8 cellular contexts compared by ENCODE assay signal in genomic region chr17:65750678-65751077, GRCh38.
A peak's percentile ranks its signal among the peaks of the same experiment; 100 is the strongest.
DNase-seq lines count a peak whose midpoint lies in the region; ATAC-seq, FAIRE-seq and TF ChIP-seq lines count a peak whose summit lies in the region.

No MANE protein-coding gene starts in this region.

- no peaks in the 10 kb centered on the region for H3K36me3 Mint-ChIP-seq in CD4-positive, alpha-beta T cell (ENCODE audit: low read depth)
- H3K36me3 Mint-ChIP-seq in T-helper 2 cell treated with Interferon-gamma antibody and Interleukin-4, amounts not matched to agents 5 μg/mL and 100 μg/mL, for 36 hours (ENCODE audit: low read depth) = no peaks in the 10 kb centered on the region
- H3K36me3 Mint-ChIP-seq in mesothelial cell of epicardium = no peaks in the 10 kb centered on the region

- peaks cover 13% of the 10 kb centered on the region for H3K4me1 ChIP-seq in upper lobe of right lung

- peak overlapping the region; percentile 4 for H3K27ac Mint-ChIP-seq in CD4-positive, alpha-beta T cell
- H3K27ac Mint-ChIP-seq in T-helper 2 cell treated with Interferon-gamma antibody and Interleukin-4, amounts not matched to agents 5 μg/mL and 100 μg/mL, for 36 hours = peak overlapping the region; percentile 3
- H3K27ac Mint-ChIP-seq in mesothelial cell of epicardium = peak overlapping the region; percentile 96

- no peak overlapping the region for H3K4me3 ChIP-seq in cardiac fibroblast (replicated peaks in 1 of 2; ENCODE audit: low read depth in 2 of 2, low read length in 2 of 2)
- H3K4me3 ChIP-seq in upper lobe of right lung = no peak overlapping the region

- no peaks in the 10 kb centered on the region for H3K36me3 ChIP-seq in upper lobe of right lung

- peak; percentile 79 for TF ChIP-seq EP300 in Ishikawa (IDR thresholded peaks at IDR 0.05; ENCODE audit: borderline replicate concordance)

- TF ChIP-seq RAD21 in Ishikawa (IDR thresholded peaks at IDR 0.05; ENCODE audit: low read depth) = no peak

- no peak for TF ChIP-seq CTCF in CD4-positive, alpha-beta T cell (IDR thresholded peaks at IDR 0.05)
- TF ChIP-seq CTCF in cardiac fibroblast (IDR thresholded peaks at IDR 0.05; ENCODE audit: low read depth, low read length) = no peak
- TF ChIP-seq CTCF in mesothelial cell of epicardium (IDR thresholded peaks at IDR 0.05; ENCODE audit: unreplicated experiment) = no peak
- TF ChIP-seq CTCF in upper lobe of right lung (IDR thresholded peaks at IDR 0.05) = no peak
- no peak for TF ChIP-seq CTCF in GM13976 (IDR thresholded peaks at IDR 0.05; ENCODE audit: borderline replicate concordance, control extremely low read depth, extremely low read depth, insufficient read depth, missing control alignments)

- no peak overlapping the region for H3K27ac ChIP-seq in CD4-positive, alpha-beta T cell (ENCODE audit: low read depth, low read length)
- no peak overlapping the region for H3K27ac ChIP-seq in upper lobe of right lung

- DNase-seq in CD4-positive, alpha-beta T cell = peak; percentile 40 to 63 (median 52)
- DNase-seq in T-helper 2 cell treated with Interferon-gamma antibody and Interleukin-4, amounts not matched to agents 5 μg/mL and 100 μg/mL, for 36 hours (ENCODE audit: low spot score) = no peak
- peak; percentile 92 to 93 for DNase-seq in cardiac fibroblast (ENCODE audit: low read depth in 2 of 2)
- DNase-seq in mesothelial cell of epicardium (ENCODE audit: low spot score in 2 of 2, unreplicated experiment in 2 of 2) = peak; percentile 26 to 73
- DNase-seq in upper lobe of right lung = peak; percentile 87
- DNase-seq in GM13976 (ENCODE audit: low spot score) = no peak
- DNase-seq in GM12892 (ENCODE audit: insufficient read length) = no peak

- in situ Hi-C loops in GM13976 (cut with MboI; ENCODE audit: low sequenced_read_pairs, unreplicated experiment) = no loop called here

- peak; percentile 89 for ATAC-seq in CD4-positive, alpha-beta T cell (ENCODE audit: poor library complexity)
- peak; percentile 85 for ATAC-seq in upper lobe of right lung

- FAIRE-seq in GM12892 (lab: Jason Lieb, UNC) = no peak

- POLR2A ChIA-PET in CD4-positive, alpha-beta T cell (lab: Charles Lee) = interaction anchor here (0.9 to 1.8 kb wide), 3 partner anchors 9 to 22 kb away, joined by 3 to 10 read pairs (median 9); no protein-coding TSS in a partner anchor

- no peaks in the 10 kb centered on the region for H3K9me3 Mint-ChIP-seq in CD4-positive, alpha-beta T cell
- peaks cover 3% of the 10 kb centered on the region for H3K9me3 Mint-ChIP-seq in T-helper 2 cell treated with Interferon-gamma antibody and Interleukin-4, amounts not matched to agents 5 μg/mL and 100 μg/mL, for 36 hours
- peaks cover 5% of the 10 kb centered on the region for H3K9me3 Mint-ChIP-seq in mesothelial cell of epicardium

- peak overlapping the region; percentile 26 for H3K4me3 Mint-ChIP-seq in CD4-positive, alpha-beta T cell
- peak overlapping the region; percentile 31 for H3K4me3 Mint-ChIP-seq in T-helper 2 cell treated with Interferon-gamma antibody and Interleukin-4, amounts not matched to agents 5 μg/mL and 100 μg/mL, for 36 hours
- H3K4me3 Mint-ChIP-seq in mesothelial cell of epicardium = peak overlapping the region; percentile 22

- TF ChIP-seq POLR2A in GM12892 (IDR thresholded peaks at IDR 0.05; ENCODE audit: low read depth, low read length) = no peak

- H3K27me3 Mint-ChIP-seq in CD4-positive, alpha-beta T cell = no peaks in the 10 kb centered on the region
- no peaks in the 10 kb centered on the region for H3K27me3 Mint-ChIP-seq in T-helper 2 cell treated with Interferon-gamma antibody and Interleukin-4, amounts not matched to agents 5 μg/mL and 100 μg/mL, for 36 hours (ENCODE audit: low read depth)
- H3K27me3 Mint-ChIP-seq in mesothelial cell of epicardium (ENCODE audit: low read depth) = no peaks in the 10 kb centered on the region

- intact Hi-C loops in CD4-positive, alpha-beta T cell (cut with DNase I, micrococcal nuclease) = loop anchor here in 1 of 2 experiments (10.0 kb wide), 1 partner anchor 196 kb away; no protein-coding TSS in a partner anchor
- intact Hi-C loops in upper lobe of right lung (cut with DNase I) = no loop called here

- no peaks in the 10 kb centered on the region for H3K27me3 ChIP-seq in CD4-positive, alpha-beta T cell (ENCODE audit: control insufficient read depth, insufficient read depth, low read length)
- H3K27me3 ChIP-seq in upper lobe of right lung = no peaks in the 10 kb centered on the region

- CTCF ChIA-PET in CD4-positive, alpha-beta T cell (lab: Charles Lee) = no interaction called here

- no peaks in the 10 kb centered on the region for H3K9me3 ChIP-seq in CD4-positive, alpha-beta T cell (ENCODE audit: control insufficient read depth, low read length)
- H3K9me3 ChIP-seq in upper lobe of right lung = no peaks in the 10 kb centered on the region

- peaks cover 34% of the 10 kb centered on the region for H3K4me1 Mint-ChIP-seq in CD4-positive, alpha-beta T cell (ENCODE audit: low read depth)
- H3K4me1 Mint-ChIP-seq in T-helper 2 cell treated with Interferon-gamma antibody and Interleukin-4, amounts not matched to agents 5 μg/mL and 100 μg/mL, for 36 hours (ENCODE audit: low read depth) = peaks cover 5% of the 10 kb centered on the region
- peaks cover 61% of the 10 kb centered on the region for H3K4me1 Mint-ChIP-seq in mesothelial cell of epicardium

TF ChIP-seq in Ishikawa, 13 proteins besides CTCF, POLR2A, EP300 and RAD21:
- peak; percentile 80 for TF ChIP-seq TCF12 (IDR thresholded peaks at IDR 0.05; ENCODE audit: low read depth)
- peak; percentile 99 for TF ChIP-seq NFIC (IDR thresholded peaks at IDR 0.05)
- no peak for TF ChIP-seq YY1 (IDR thresholded peaks at IDR 0.05; ENCODE audit: low read depth)
- peak; percentile 66; the same call in 1 of the 2 replicates for TF ChIP-seq FOXM1 (IDR thresholded peaks at IDR 0.05; ENCODE audit: borderline replicate concordance, low read depth)
- peak; percentile 86 for TF ChIP-seq TEAD4 (IDR thresholded peaks at IDR 0.05)

Comparison
In these comparisons a context has a peak if more than half of its experiments do, and no peak if none do; other contexts are left out.
1. DNase-seq: peak in CD4-positive, alpha-beta T cell (10 of 10), cardiac fibroblast (2 of 2), mesothelial cell of epicardium (2 of 2) and upper lobe of right lung (single experiment); none in T-helper 2 cell treated with Interferon-gamma antibody and Interleukin-4, amounts not matched to agents 5 μg/mL and 100 μg/mL, for 36 hours (single experiment), GM13976 (single experiment) and GM12892 (single experiment).
2. H3K27ac Mint-ChIP-seq: peak in every context shown above with its lines; median percentile 96 in mesothelial cell of epicardium; 4 in CD4-positive, alpha-beta T cell; 3 in T-helper 2 cell treated with Interferon-gamma antibody and Interleukin-4, amounts not matched to agents 5 μg/mL and 100 μg/mL, for 36 hours.
3. Peak in every context shown above with its lines, with median percentiles within 50 percentile points of each other: H3K4me3 Mint-ChIP-seq.